ENCODE assay signal across 21 cellular contexts in genomic region chr17:78939615-78940014, GRCh38. TPM values are rescaled to one million over a fixed set of nuclear protein-coding genes. Genes with fewer than 3 reads are reported as not detected.
DNase-seq lines count a peak whose midpoint lies in the region; ATAC-seq and TF ChIP-seq lines count a peak whose summit lies in the region.
"Had no signal": no experiment of that assay in that cellular context is flagged by ENCODE, and none has a peak within 500 bp of the region (broad histone marks: within the 10 kb centered on the region; RNA-seq: fewer than 3 reads in every experiment).

No MANE protein-coding gene starts in this region.

- peaks cover 55% of the 10 kb centered on the region for H3K4me1 Mint-ChIP-seq in osteocyte (ENCODE audit: unreplicated experiment)
- peaks cover 1% of the 10 kb centered on the region for H3K4me1 Mint-ChIP-seq in Caco-2 (ENCODE audit: low read depth, unreplicated experiment)
- no peaks in the 10 kb centered on the region for H3K4me1 Mint-ChIP-seq in activated CD8-positive, alpha-beta T cell treated with anti-CD3 and anti-CD28 coated beads for 36 hours (ENCODE audit: low read depth)
- H3K4me1 Mint-ChIP-seq: activated B cell treated with CpG ODN at 0.5 μM for 24 hours; stimulated activated memory B cell treated with anti-CD40 and anti-IgM and Interleukin-4, amounts not matched to agents 10 μg/mL and 1 μg/mL and 100 μg/mL, for 72 hours had no signal

- no peaks in the 10 kb centered on the region for H3K36me3 ChIP-seq in Caco-2 (ENCODE audit: control insufficient read depth, insufficient read depth, low read length)
- H3K36me3 ChIP-seq: gastrocnemius medialis, left lung, right atrium auricular region had no signal

- no peak overlapping the region for H3K4me3 Mint-ChIP-seq in osteocyte (ENCODE audit: unreplicated experiment)
- no peak overlapping the region for H3K4me3 Mint-ChIP-seq in Caco-2 (ENCODE audit: unreplicated experiment)
- no peak overlapping the region for H3K4me3 Mint-ChIP-seq in activated CD8-positive, alpha-beta T cell treated with anti-CD3 and anti-CD28 coated beads for 36 hours
- H3K4me3 Mint-ChIP-seq: activated B cell treated with CpG ODN at 0.5 μM for 24 hours; activated naive CD8-positive, alpha-beta T cell; GM23338; stimulated activated memory B cell treated with anti-CD40 and anti-IgM and Interleukin-4, amounts not matched to agents 10 μg/mL and 1 μg/mL and 100 μg/mL, for 72 hours; T-helper 2 cell treated with Interferon-gamma antibody and Interleukin-4, amounts not matched to agents 5 μg/mL and 100 μg/mL, for 36 hours had no signal

- H3K36me3 Mint-ChIP-seq in osteocyte (ENCODE audit: unreplicated experiment) (no peaks in the 10 kb centered on the region), Caco-2 (ENCODE audit: insufficient read depth, unreplicated experiment) (no peaks in the 10 kb centered on the region)
- no peaks in the 10 kb centered on the region for H3K36me3 Mint-ChIP-seq in activated CD8-positive, alpha-beta T cell treated with anti-CD3 and anti-CD28 coated beads for 36 hours (ENCODE audit: low read depth)
- H3K36me3 Mint-ChIP-seq: activated naive CD8-positive, alpha-beta T cell; stimulated activated memory B cell treated with anti-CD40 and anti-IgM and Interleukin-4, amounts not matched to agents 10 μg/mL and 1 μg/mL and 100 μg/mL, for 72 hours had no signal

- H3K4me3 ChIP-seq in choroid plexus epithelial cell (ENCODE audit: low read depth, low read length) (no peak overlapping the region), Caco-2 (ENCODE audit: low read depth, low read length) (no peak overlapping the region)
- H3K4me3 ChIP-seq: dorsolateral prefrontal cortex, gastrocnemius medialis, GM23338, left lung, mucosa of descending colon, right atrium auricular region had no signal

- H3K4me1 ChIP-seq in Caco-2: 0 out of 2 replicates have a peak, but pooled peaks cover under 1% of the 10 kb centered on the region

- peak; percentile 34 for DNase-seq in EL
- DNase-seq in RPMI7951 (ENCODE audit: low read depth): peak; percentile 34
- DNase-seq in choroid plexus epithelial cell (ENCODE audit: low read depth): peak; percentile 73
- no peak for DNase-seq in osteocyte (ENCODE audit: extremely low spot score, unreplicated experiment)
- DNase-seq in Caco-2: no peak
- DNase-seq in GOT3 (lab: John Stamatoyannopoulos, UW): no peak
- DNase-seq in activated CD4-positive, alpha-beta T cell treated with anti-CD3 and anti-CD28 coated beads for 1 hour: no peak
- no peak for DNase-seq in activated CD8-positive, alpha-beta T cell treated with anti-CD3 and anti-CD28 coated beads for 36 hours
- DNase-seq: activated B cell treated with CpG ODN at 0.5 μM for 24 hours, dorsolateral prefrontal cortex, gastrocnemius medialis, left lung, mucosa of descending colon, NCI-H2107, NCI-H526, OCI-M1 had no signal

- CTCF ChIA-PET in Caco-2 (lab: Charles Lee): interaction anchor here (0.6 kb wide), 1 partner anchor 33 kb away, joined by 3 read pairs; no protein-coding TSS in a partner anchor
- CTCF ChIA-PET in activated CD8-positive, alpha-beta T cell treated with anti-CD3 and anti-CD28 coated beads for 36 hours (lab: Charles Lee): interaction anchor here (1.1 kb wide), 1 partner anchor 15 kb away, joined by 3 read pairs; no protein-coding TSS in a partner anchor

- no peak for ATAC-seq in activated CD8-positive, alpha-beta T cell treated with anti-CD3 and anti-CD28 coated beads for 36 hours
- ATAC-seq: GM23338; left lung; mucosa of descending colon; stimulated activated memory B cell treated with anti-CD40 and anti-IgM and Interleukin-4, amounts not matched to agents 10 μg/mL and 1 μg/mL and 100 μg/mL, for 72 hours had no signal

- H3K27me3 Mint-ChIP-seq in osteocyte (ENCODE audit: unreplicated experiment): no peaks in the 10 kb centered on the region
- H3K27me3 Mint-ChIP-seq in Caco-2 (ENCODE audit: insufficient read depth, unreplicated experiment): no peaks in the 10 kb centered on the region
- no peaks in the 10 kb centered on the region for H3K27me3 Mint-ChIP-seq in activated CD8-positive, alpha-beta T cell treated with anti-CD3 and anti-CD28 coated beads for 36 hours
- H3K27me3 Mint-ChIP-seq: activated B cell treated with CpG ODN at 0.5 μM for 24 hours; activated naive CD8-positive, alpha-beta T cell had no signal

- peak overlapping the region; percentile 83 for H3K27ac Mint-ChIP-seq in osteocyte (ENCODE audit: unreplicated experiment)
- H3K27ac Mint-ChIP-seq in Caco-2 (ENCODE audit: unreplicated experiment): no peak overlapping the region
- no peak overlapping the region for H3K27ac Mint-ChIP-seq in activated CD8-positive, alpha-beta T cell treated with anti-CD3 and anti-CD28 coated beads for 36 hours
- H3K27ac Mint-ChIP-seq: activated B cell treated with CpG ODN at 0.5 μM for 24 hours; activated naive CD8-positive, alpha-beta T cell; GM23338; stimulated activated memory B cell treated with anti-CD40 and anti-IgM and Interleukin-4, amounts not matched to agents 10 μg/mL and 1 μg/mL and 100 μg/mL, for 72 hours; T-helper 2 cell treated with Interferon-gamma antibody and Interleukin-4, amounts not matched to agents 5 μg/mL and 100 μg/mL, for 36 hours had no signal

- intact Hi-C loops in Caco-2 (cut with micrococcal nuclease; ENCODE audit: unreplicated experiment): no loop called here
- intact Hi-C loops in activated CD8-positive, alpha-beta T cell treated with anti-CD3 and anti-CD28 coated beads for 36 hours (cut with micrococcal nuclease): no loop called here

- no peaks in the 10 kb centered on the region for H3K27me3 ChIP-seq in Caco-2 (replicated peaks; ENCODE audit: control insufficient read depth, insufficient read depth, low read length)
- H3K27me3 ChIP-seq: dorsolateral prefrontal cortex, gastrocnemius medialis, left lung, right atrium auricular region had no signal

- no peaks in the 10 kb centered on the region for H3K9me3 ChIP-seq in Caco-2
- H3K9me3 ChIP-seq: gastrocnemius medialis, left lung, mucosa of descending colon, right atrium auricular region had no signal

- TF ChIP-seq CTCF in choroid plexus epithelial cell (conservative IDR thresholded peaks at IDR 0.05; ENCODE audit: low read depth, low read length) (no peak), osteocyte (IDR thresholded peaks at IDR 0.05) (no peak), Caco-2 (IDR thresholded peaks at IDR 0.05; ENCODE audit: insufficient read depth in 1 of 2, low read depth in 1 of 2, low read length in 1 of 2, severe bottlenecking in 1 of 2, unreplicated experiment in 1 of 2) (no peak)
- no peak for TF ChIP-seq CTCF in activated CD8-positive, alpha-beta T cell treated with anti-CD3 and anti-CD28 coated beads for 36 hours (IDR thresholded peaks at IDR 0.05)

- POLR2A ChIA-PET in Caco-2 (lab: Charles Lee): no interaction called here
- POLR2A ChIA-PET in activated CD8-positive, alpha-beta T cell treated with anti-CD3 and anti-CD28 coated beads for 36 hours (lab: Charles Lee): no interaction called here

- BruUV-seq in Caco-2 (replicated peaks; lab: Mats Ljungman, UMichigan): no TSS peak

- H3K9me3 Mint-ChIP-seq in osteocyte (ENCODE audit: unreplicated experiment) (no peaks in the 10 kb centered on the region), Caco-2 (ENCODE audit: unreplicated experiment) (no peaks in the 10 kb centered on the region)
- no peaks in the 10 kb centered on the region for H3K9me3 Mint-ChIP-seq in activated CD8-positive, alpha-beta T cell treated with anti-CD3 and anti-CD28 coated beads for 36 hours
- H3K9me3 Mint-ChIP-seq: activated B cell treated with CpG ODN at 0.5 μM for 24 hours; GM23338; stimulated activated memory B cell treated with anti-CD40 and anti-IgM and Interleukin-4, amounts not matched to agents 10 μg/mL and 1 μg/mL and 100 μg/mL, for 72 hours; T-helper 2 cell treated with Interferon-gamma antibody and Interleukin-4, amounts not matched to agents 5 μg/mL and 100 μg/mL, for 36 hours had no signal

RNA-seq across cellular contexts. Expression of gene TIMP2, which starts 14.4 kb away (rescaled TPM):
- total RNA-seq in RPMI7951 (2014; rRNA removed; shearing (Covaris generic)): 115 and 147 TPM in 2 replicates
- total RNA-seq in osteocyte (1,096 and 1,211 TPM in 2 replicates), Caco-2 (2022) (63.8 and 70.1 TPM in 2 replicates)
- 1 to 10 TPM; 2.4 to 2.5 TPM for total RNA-seq in activated CD8-positive, alpha-beta T cell treated with anti-CD3 and anti-CD28 coated beads for 36 hours

RNA-seq across cellular contexts. Expression of gene CEP295NL, which starts 36.6 kb away (rescaled TPM):
- 0.49 TPM in 1 of 2 replicates, not detected in the other for total RNA-seq in RPMI7951 (2014; rRNA removed; shearing (Covaris generic))
- 7.3 and 9.2 TPM in 2 replicates for total RNA-seq in osteocyte
- 1.7 and 2.0 TPM in 2 replicates for total RNA-seq in Caco-2 (2022)
- under 1 TPM in 1 of 2 experiments, not detected in 1; 0.18 TPM for total RNA-seq in activated CD8-positive, alpha-beta T cell treated with anti-CD3 and anti-CD28 coated beads for 36 hours

RNA-seq across cellular contexts. Expression of gene LGALS3BP, which starts 40.1 kb away (rescaled TPM):
- total RNA-seq in RPMI7951 (2014; rRNA removed; shearing (Covaris generic)): 524 and 575 TPM in 2 replicates
- total RNA-seq in osteocyte (439 and 456 TPM in 2 replicates), Caco-2 (2022) (65.4 and 68.1 TPM in 2 replicates)
- 10 to 100 TPM; 41.4 to 50.8 TPM for total RNA-seq in activated CD8-positive, alpha-beta T cell treated with anti-CD3 and anti-CD28 coated beads for 36 hours

Comparison
In these comparisons a context has a peak if more than half of its experiments do, and no peak if none do; other contexts are left out.
1. DNase-seq: peak in EL (single experiment), RPMI7951 (single experiment) and choroid plexus epithelial cell (single experiment); none in osteocyte (single experiment), Caco-2 (0 of 2), GOT3 (single experiment), activated CD4-positive, alpha-beta T cell treated with anti-CD3 and anti-CD28 coated beads for 1 hour (single experiment) and activated CD8-positive, alpha-beta T cell treated with anti-CD3 and anti-CD28 coated beads for 36 hours (single experiment).
2. RNA of gene TIMP2, which starts 14.4 kb away (total RNA-seq): 1,096 to 1,211 TPM in osteocyte, 115 to 147 TPM in RPMI7951 and 63.8 to 70.1 TPM in Caco-2; 2.4 to 2.5 TPM in activated CD8-positive, alpha-beta T cell treated with anti-CD3 and anti-CD28 coated beads for 36 hours; every median in the first group is over 10 times any median in the second.